ENCODE assay signal across 8 cellular contexts in the genomic region with DNA sequence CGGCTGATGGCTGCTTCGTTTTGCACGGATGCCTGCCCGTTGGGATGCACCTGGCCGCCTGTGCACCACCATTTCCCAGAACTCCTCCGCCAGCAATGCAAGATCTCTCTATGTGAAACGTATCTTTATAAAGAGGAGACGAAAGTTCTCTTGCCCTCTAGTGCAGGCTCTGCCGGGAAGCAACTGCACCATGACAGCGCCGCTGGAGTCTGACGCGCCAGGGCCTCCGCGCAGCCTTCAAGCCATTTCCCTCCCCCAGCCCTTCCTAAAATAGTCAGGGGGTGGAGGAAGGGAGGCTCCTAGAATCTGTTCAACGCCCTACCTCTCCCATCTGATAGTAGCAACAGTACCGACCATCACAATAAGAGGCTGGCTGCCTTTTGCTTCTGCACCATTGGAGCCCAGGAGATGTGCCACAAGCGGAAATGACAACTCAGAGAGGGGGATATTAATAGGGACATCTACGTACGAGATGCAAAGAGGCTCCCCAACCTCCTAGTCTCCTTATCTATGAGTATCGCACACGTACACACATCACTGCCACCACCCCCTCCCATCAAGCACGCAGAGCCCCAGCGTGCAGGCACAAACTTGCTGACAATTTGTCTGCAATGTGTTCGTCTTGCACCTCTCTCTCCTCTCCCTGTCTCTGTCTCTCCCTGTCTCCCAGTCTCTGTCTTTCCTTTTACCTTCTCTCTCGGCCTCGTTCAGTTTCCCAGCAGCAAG. TPM values are rescaled to one million over a fixed set of nuclear protein-coding genes. Genes with fewer than 3 reads are reported as not detected.
DNase-seq lines count a peak whose midpoint lies in the region; ATAC-seq and TF ChIP-seq lines count a peak whose summit lies in the region.

No MANE protein-coding gene starts in this region.

- peak overlapping the region; percentile 99 for H2AFZ ChIP-seq in osteoblast (ENCODE audit: low read length)

- no peaks in the 10 kb centered on the region for H4K20me1 ChIP-seq in osteoblast (ENCODE audit: insufficient read depth, low read length)

- no peaks in the 10 kb centered on the region for H3K9me3 ChIP-seq in HEK293 (ENCODE audit: control insufficient read depth, insufficient read depth, low read depth, low read length)
- H3K9me3 ChIP-seq in heart right ventricle = no peaks in the 10 kb centered on the region
- no peaks in the 10 kb centered on the region for H3K9me3 ChIP-seq in osteoblast (ENCODE audit: low read depth, low read length)

- peak; percentile 74 to 92 (median 88) for ATAC-seq in heart right ventricle

- H3K27ac Mint-ChIP-seq in Calu3 (ENCODE audit: unreplicated experiment) = no peak overlapping the region
- no peak overlapping the region for H3K27ac Mint-ChIP-seq in activated naive CD8-positive, alpha-beta T cell treated with anti-CD3 and anti-CD28 coated beads for 36 hours

- H3K4me3 Mint-ChIP-seq in Calu3 (ENCODE audit: low read depth, unreplicated experiment) = peak overlapping the region; percentile 71
- H3K4me3 Mint-ChIP-seq in activated naive CD8-positive, alpha-beta T cell treated with anti-CD3 and anti-CD28 coated beads for 36 hours = peak overlapping the region; percentile 44

- no peaks in the 10 kb centered on the region for H3K36me3 ChIP-seq in HEK293 (ENCODE audit: control insufficient read depth in 2 of 2, insufficient read depth in 1 of 2, low read length in 2 of 2)
- no peaks in the 10 kb centered on the region for H3K36me3 ChIP-seq in heart right ventricle
- no peaks in the 10 kb centered on the region for H3K36me3 ChIP-seq in osteoblast (ENCODE audit: insufficient read depth, low read length)

- H3K4me3 ChIP-seq in HEK293 (ENCODE audit: low read depth, low read length) = peak overlapping the region; percentile 69
- peak overlapping the region; percentile 53 to 82 (median 72) for H3K4me3 ChIP-seq in heart right ventricle
- H3K4me3 ChIP-seq in osteoblast (ENCODE audit: insufficient read depth, low read length) = peak overlapping the region; percentile 88

- no peaks in the 10 kb centered on the region for H3K4me1 ChIP-seq in HEK293 (ENCODE audit: control insufficient read depth, insufficient read depth, low read length)
- peaks cover 0 to 33% (median 13%) of the 10 kb centered on the region in 9 donors for H3K4me1 ChIP-seq in heart right ventricle
- peaks cover 11% of the 10 kb centered on the region for H3K4me1 ChIP-seq in osteoblast (ENCODE audit: insufficient read depth, low read length)

- peaks cover 6% of the 10 kb centered on the region for H3K36me3 Mint-ChIP-seq in Calu3 (ENCODE audit: insufficient read depth, unreplicated experiment)
- H3K36me3 Mint-ChIP-seq in activated naive CD8-positive, alpha-beta T cell treated with anti-CD3 and anti-CD28 coated beads for 36 hours = no peaks in the 10 kb centered on the region

- intact Hi-C loops in Calu3 (cut with micrococcal nuclease; ENCODE audit: unreplicated experiment) (no loop called here), heart right ventricle (cut with DNase I) (loop anchor here in 5 of 10 donors (5.0 to 10.0 kb wide), 4 partner anchors 39 to 241 kb away; a partner anchor contains a TSS)

- DNase-seq in Calu3 = no peak
- no peak for DNase-seq in activated naive CD8-positive, alpha-beta T cell treated with anti-CD3 and anti-CD28 coated beads for 36 hours
- peak; percentile 42 to 56 for DNase-seq in heart right ventricle
- peak; percentile 90 for DNase-seq in osteoblast (ENCODE audit: insufficient read length, low spot score, missing footprints)
- no peak for DNase-seq in T1000 (lab: John Stamatoyannopoulos, UW)
- no peak for DNase-seq in mesenteric fat pad (ENCODE audit: low spot score)
- DNase-seq in effector CD4-positive, alpha-beta T cell = no peak

- peak overlapping the region; percentile 100 for H3K4me2 ChIP-seq in osteoblast (ENCODE audit: insufficient read depth, low read length)

- WGBS in heart right ventricle, 2 donors = 1 to 2% methylated on average over 27 of the region's 27 CpGs

- no peaks in the 10 kb centered on the region for H3K79me2 ChIP-seq in osteoblast (ENCODE audit: insufficient read depth, low read length)

- H3K9me3 Mint-ChIP-seq in Calu3 (ENCODE audit: low read depth, unreplicated experiment) = no peaks in the 10 kb centered on the region
- no peaks in the 10 kb centered on the region for H3K9me3 Mint-ChIP-seq in activated naive CD8-positive, alpha-beta T cell treated with anti-CD3 and anti-CD28 coated beads for 36 hours

- POLR2A ChIA-PET in HEK293 (lab: Yijun Ruan, JAX) = no interaction called here

- peaks cover 26% of the 10 kb centered on the region for H3K27me3 Mint-ChIP-seq in Calu3 (ENCODE audit: unreplicated experiment)
- H3K27me3 Mint-ChIP-seq in activated naive CD8-positive, alpha-beta T cell treated with anti-CD3 and anti-CD28 coated beads for 36 hours = peaks cover 46% of the 10 kb centered on the region

- H3K27ac ChIP-seq in HEK293 (ENCODE audit: extremely low read depth, low read depth, low read length) = peak overlapping the region; percentile 51; the same call in 1 of the 2 replicates
- peak overlapping the region; percentile 24 to 86 (median 79) for H3K27ac ChIP-seq in heart right ventricle
- H3K27ac ChIP-seq in osteoblast (ENCODE audit: low read depth, low read length) = peak overlapping the region; percentile 20

- TF ChIP-seq CTCF in Calu3 (IDR thresholded peaks at IDR 0.05; ENCODE audit: unreplicated experiment) (no peak), HEK293 (tag by site-specific recombination; IDR thresholded peaks at IDR 0.05) (peak; percentile 23; the same call in 1 of the 2 replicates), heart right ventricle (IDR thresholded peaks at IDR 0.05) (no peak), osteoblast (IDR thresholded peaks at IDR 0.05; ENCODE audit: extremely low read depth, low read depth, low read length) (no peak)

- CTCF ChIA-PET in Calu3 (lab: Charles Lee) = no interaction called here
- CTCF ChIA-PET in HEK293 (lab: Yijun Ruan, JAX) = interaction anchor here (1.2 kb wide), 1 partner anchor 40 kb away, joined by 5 read pairs; no protein-coding TSS in a partner anchor

- peaks cover 0 to 23% (median 0%) of the 10 kb centered on the region in 7 donors for H3K27me3 ChIP-seq in heart right ventricle
- H3K27me3 ChIP-seq in osteoblast (ENCODE audit: insufficient read depth, low read length) = no peaks in the 10 kb centered on the region

- BruUV-seq in Calu3 (replicated peaks; lab: Mats Ljungman, UMichigan) = no TSS peak

- peaks cover 4% of the 10 kb centered on the region for H3K4me1 Mint-ChIP-seq in Calu3 (ENCODE audit: low read depth, unreplicated experiment)
- H3K4me1 Mint-ChIP-seq in activated naive CD8-positive, alpha-beta T cell treated with anti-CD3 and anti-CD28 coated beads for 36 hours = peaks cover 9% of the 10 kb centered on the region

TF ChIP-seq in HEK293, 187 proteins besides CTCF, POLR2A, EP300 and RAD21 (continues in another document):
- no peak for TF ChIP-seq MEIS1 (CRISPR knock-in tag; IDR thresholded peaks at IDR 0.05; ENCODE audit: borderline replicate concordance)
- TF ChIP-seq, protein P1, sequence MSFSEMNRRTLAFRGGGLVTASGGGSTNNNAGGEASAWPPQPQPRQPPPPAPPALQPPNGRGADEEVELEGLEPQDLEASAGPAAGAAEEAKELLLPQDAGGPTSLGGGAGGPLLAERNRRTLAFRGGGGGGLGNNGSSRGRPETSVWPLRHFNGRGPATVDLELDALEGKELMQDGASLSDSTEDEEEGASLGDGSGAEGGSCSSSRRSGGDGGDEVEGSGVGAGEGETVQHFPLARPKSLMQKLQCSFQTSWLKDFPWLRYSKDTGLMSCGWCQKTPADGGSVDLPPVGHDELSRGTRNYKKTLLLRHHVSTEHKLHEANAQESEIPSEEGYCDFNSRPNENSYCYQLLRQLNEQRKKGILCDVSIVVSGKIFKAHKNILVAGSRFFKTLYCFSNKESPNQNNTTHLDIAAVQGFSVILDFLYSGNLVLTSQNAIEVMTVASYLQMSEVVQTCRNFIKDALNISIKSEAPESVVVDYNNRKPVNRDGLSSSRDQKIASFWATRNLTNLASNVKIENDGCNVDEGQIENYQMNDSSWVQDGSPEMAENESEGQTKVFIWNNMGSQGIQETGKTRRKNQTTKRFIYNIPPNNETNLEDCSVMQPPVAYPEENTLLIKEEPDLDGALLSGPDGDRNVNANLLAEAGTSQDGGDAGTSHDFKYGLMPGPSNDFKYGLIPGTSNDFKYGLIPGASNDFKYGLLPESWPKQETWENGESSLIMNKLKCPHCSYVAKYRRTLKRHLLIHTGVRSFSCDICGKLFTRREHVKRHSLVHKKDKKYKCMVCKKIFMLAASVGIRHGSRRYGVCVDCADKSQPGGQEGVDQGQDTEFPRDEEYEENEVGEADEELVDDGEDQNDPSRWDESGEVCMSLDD (tag by site-specific recombination; IDR thresholded peaks at IDR 0.05) = no peak
- TF ChIP-seq, protein P2, sequence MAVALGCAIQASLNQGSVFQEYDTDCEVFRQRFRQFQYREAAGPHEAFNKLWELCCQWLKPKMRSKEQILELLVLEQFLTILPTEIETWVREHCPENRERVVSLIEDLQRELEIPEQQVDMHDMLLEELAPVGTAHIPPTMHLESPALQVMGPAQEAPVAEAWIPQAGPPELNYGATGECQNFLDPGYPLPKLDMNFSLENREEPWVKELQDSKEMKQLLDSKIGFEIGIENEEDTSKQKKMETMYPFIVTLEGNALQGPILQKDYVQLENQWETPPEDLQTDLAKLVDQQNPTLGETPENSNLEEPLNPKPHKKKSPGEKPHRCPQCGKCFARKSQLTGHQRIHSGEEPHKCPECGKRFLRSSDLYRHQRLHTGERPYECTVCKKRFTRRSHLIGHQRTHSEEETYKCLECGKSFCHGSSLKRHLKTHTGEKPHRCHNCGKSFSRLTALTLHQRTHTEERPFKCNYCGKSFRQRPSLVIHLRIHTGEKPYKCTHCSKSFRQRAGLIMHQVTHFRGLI (tag by site-specific recombination; IDR thresholded peaks at IDR 0.05) = no peak; the same call in 1 of the 2 replicates
- no peak for TF ChIP-seq ZNF16 (tag by site-specific recombination; IDR thresholded peaks at IDR 0.05; ENCODE audit: low read depth)
- no peak for TF ChIP-seq ZNF19 (tag by site-specific recombination; IDR thresholded peaks at IDR 0.05; ENCODE audit: low read depth)
- peak; percentile 80 for TF ChIP-seq ZNF335 (tag by site-specific recombination; conservative IDR thresholded peaks at IDR 0.05)
- TF ChIP-seq ZNF561 (tag by site-specific recombination; IDR thresholded peaks at IDR 0.05; ENCODE audit: borderline replicate concordance) = no peak
- TF ChIP-seq ZNF768 (tag by site-specific recombination; IDR thresholded peaks at IDR 0.05) = no peak
- no peak for TF ChIP-seq GLI4 (tag by site-specific recombination; IDR thresholded peaks at IDR 0.05)
- no peak for TF ChIP-seq ZBTB48 (tag by site-specific recombination; IDR thresholded peaks at IDR 0.05)
- peak; percentile 68 for TF ChIP-seq KLF1 (tag by site-specific recombination; IDR thresholded peaks at IDR 0.05)

RNA-seq across cellular contexts. Expression of a gene that starts 1.1 kb away (rescaled TPM):
- total RNA-seq in Calu3 (2022) (28.1 and 41.1 TPM in 2 replicates), heart right ventricle (100 to 1,000 TPM in 9 of 10 donors, 10 to 100 TPM in 1; 85.8 to 176 (median 138) TPM), osteoblast (221 and 240 TPM in 2 replicates), mesenteric fat pad (84.2 TPM)
- 10 to 100 TPM; 21.9 to 26.7 TPM for total RNA-seq in activated naive CD8-positive, alpha-beta T cell treated with anti-CD3 and anti-CD28 coated beads for 36 hours
- polyA plus RNA-seq in heart right ventricle = 100 to 1,000 TPM in 1 of 2 donors, 10 to 100 TPM in 1; 18.9 to 113 TPM

Comparison
In these comparisons a context has a peak if more than half of its experiments do, and no peak if none do; other contexts are left out.
1. DNase-seq: peak in heart right ventricle (2 of 2) and osteoblast (single experiment); none in Calu3 (single experiment), activated naive CD8-positive, alpha-beta T cell treated with anti-CD3 and anti-CD28 coated beads for 36 hours (single experiment), T1000 (single experiment), mesenteric fat pad (single experiment) and effector CD4-positive, alpha-beta T cell (single experiment).
2. H3K27ac ChIP-seq: peak in every context shown above with its lines; median percentile 79 in heart right ventricle; 51 in HEK293; 20 in osteoblast.
3. Peak in every context shown above with its lines, with median percentiles within 50 percentile points of each other: H3K4me3 ChIP-seq.